ENCODE assay signal across 9 cellular contexts in genomic region chr9:3398232-3398648, GRCh38.
A peak's percentile ranks its signal among the peaks of the same experiment; 100 is the strongest.
DNase-seq lines count a peak whose midpoint lies in the region; ATAC-seq and TF ChIP-seq lines count a peak whose summit lies in the region.
"Had no signal": no experiment of that assay in that cellular context is flagged by ENCODE, and none has a peak within 500 bp of the region (broad histone marks: within the 10 kb centered on the region; RNA-seq: fewer than 3 reads in every experiment).

No MANE protein-coding gene starts in this region.

- peak overlapping the region; percentile 46 for H3K4me3 ChIP-seq in DOHH2 (ENCODE audit: low read length)
- H3K4me3 ChIP-seq: PC-9 had no signal

- no peaks in the 10 kb centered on the region for H3K9me3 Mint-ChIP-seq in IgD-negative memory B cell

- H3K27ac Mint-ChIP-seq in IgD-negative memory B cell: peak overlapping the region; percentile 75 to 94 (median 84)

- no peak for TF ChIP-seq CTCF in DOHH2 (IDR thresholded peaks at IDR 0.05; ENCODE audit: low read depth, low read length, poor library complexity, severe bottlenecking)

- H3K9me3 ChIP-seq in DOHH2 (ENCODE audit: control insufficient read depth, insufficient read depth, low read length): no peaks in the 10 kb centered on the region

- no peaks in the 10 kb centered on the region for H4K20me1 ChIP-seq in DOHH2 (ENCODE audit: control insufficient read depth, insufficient read depth, low read depth, low read length)

- no peaks in the 10 kb centered on the region for H3K27me3 ChIP-seq in DOHH2 (ENCODE audit: control insufficient read depth, low read length)

- H3K4me2 ChIP-seq in DOHH2 (ENCODE audit: low read length): peak overlapping the region; percentile 58
- H3K4me2 ChIP-seq: PC-9 had no signal

- H3K36me3 Mint-ChIP-seq in IgD-negative memory B cell: no peaks in the 10 kb centered on the region

- peak overlapping the region; percentile 39 for H3K27ac ChIP-seq in DOHH2 (ENCODE audit: low read depth, low read length)
- peak overlapping the region; percentile 14 for H3K27ac ChIP-seq in cingulate gyrus (ENCODE audit: low read depth, low read length)
- H3K27ac ChIP-seq: PC-9 had no signal

- no peaks in the 10 kb centered on the region for H3F3A ChIP-seq in DOHH2 (ENCODE audit: control insufficient read depth, insufficient read depth)

- DNase-seq in NCI-H2029 (lab: John Stamatoyannopoulos, UW) (no peak), NCI-H2107 treated with DMSO at 0.1 percent for 48 hours (lab: John Stamatoyannopoulos, UW; ENCODE audit: unreplicated experiment) (no peak), NCI-H524 treated with DMSO at 0.1 percent for 48 hours (lab: John Stamatoyannopoulos, UW) (no peak)
- DNase-seq: PC-9 had no signal

- peaks cover 14 to 28% (median 22%) of the 10 kb centered on the region in 3 donors for H3K4me1 Mint-ChIP-seq in IgD-negative memory B cell

- peak overlapping the region; percentile 73 to 92 (median 85) for H3K4me3 Mint-ChIP-seq in IgD-negative memory B cell

- peaks cover 22% of the 10 kb centered on the region for H3K4me1 ChIP-seq in DOHH2 (ENCODE audit: control insufficient read depth, low read length)

- no peaks in the 10 kb centered on the region for H3K27me3 Mint-ChIP-seq in IgD-negative memory B cell

- H3K36me3 ChIP-seq in DOHH2 (ENCODE audit: control insufficient read depth, low read length): no peaks in the 10 kb centered on the region

- H3K79me2 ChIP-seq in DOHH2 (ENCODE audit: control insufficient read depth, low read length): no peaks in the 10 kb centered on the region

- ATAC-seq in GM19467 (IDR thresholded peaks at IDR 0.05; ENCODE audit: unreplicated experiment): peak; percentile 58
- no peak for ATAC-seq in HG03439 (IDR thresholded peaks at IDR 0.05; ENCODE audit: unreplicated experiment)

- no peaks in the 10 kb centered on the region for H3K9me2 ChIP-seq in DOHH2 (replicated peaks; ENCODE audit: control insufficient read depth, low read length)
